ENCODE assay signal across 31 cellular contexts in genomic region chr12:116654216-116654743, GRCh38.
"Had no signal": no experiment of that assay in that cellular context is flagged by ENCODE, and none has a peak within 500 bp of the region (broad histone marks: within the 10 kb centered on the region; RNA-seq: fewer than 3 reads in every experiment).

No MANE protein-coding gene starts in this region.

- H3K27me3 ChIP-seq: brain microvascular endothelial cell, esophagus muscularis mucosa, gastrocnemius medialis, heart left ventricle had no signal

- H3K4me1 ChIP-seq: foreskin keratinocyte had no signal

- H3K27ac ChIP-seq: brain microvascular endothelial cell, coronary artery, esophagus muscularis mucosa, foreskin keratinocyte, gastrocnemius medialis, heart left ventricle had no signal

- H3K4me1 Mint-ChIP-seq: activated CD8-positive, alpha-beta memory T cell treated with anti-CD3 and anti-CD28 coated beads, Interleukin-2, amount 10 ng/mL, durations not matched to agents 7 days and 5 days; central memory CD8-positive, alpha-beta T cell had no signal

- H3K27ac Mint-ChIP-seq: activated CD4-positive, alpha-beta memory T cell treated with anti-CD3 and anti-CD28 coated beads for 36 hours; activated CD4-positive, alpha-beta T cell treated with anti-CD3 and anti-CD28 coated beads for 36 hours; activated CD4-positive, alpha-beta T cell treated with anti-CD3 and anti-CD28 coated beads, Interleukin-2, amount 10 ng/mL, durations not matched to agents 24 days and 14 days; activated CD8-positive, alpha-beta memory T cell treated with anti-CD3 and anti-CD28 coated beads, Interleukin-2, amount 10 ng/mL, durations not matched to agents 7 days and 5 days; activated CD8-positive, alpha-beta T cell treated with anti-CD3 and anti-CD28 coated beads, Interleukin-2, amount 10 ng/mL, durations not matched to agents 7 days and 5 days; activated naive CD4-positive, alpha-beta T cell treated with anti-CD3 and anti-CD28 coated beads, Interleukin-2, amount 10 ng/mL, durations not matched to agents 7 days and 5 days; activated naive CD8-positive, alpha-beta T cell treated with anti-CD3 and anti-CD28 coated beads, Interleukin-2, amount 10 ng/mL, durations not matched to agents 7 days and 5 days; activated T-helper 1 cell treated with anti-CD3 and anti-CD28 coated beads, Interleukin-12 subunit alpha, Interleukin-12 subunit beta, Interleukin-2, Interleukin-4 antibody, amounts not matched to agents 30 ng/mL and 10 ng/mL and 1 ng/mL, durations not matched to agents 14 hours and 24 hours and 36 hours; activated T-helper 2 cell treated with anti-CD3 and anti-CD28 coated beads, Interferon-gamma antibody, Interleukin-2, Interleukin-4, amounts not matched to agents 10 μg/mL and 5 μg/mL and 100 μg/mL, durations not matched to agents 14 hours and 24 hours and 36 hours; effector memory CD8-positive, alpha-beta T cell had no signal

- H3K36me3 ChIP-seq: brain microvascular endothelial cell, esophagus muscularis mucosa, gastrocnemius medialis, heart left ventricle had no signal

- H3K9me3 Mint-ChIP-seq: activated CD4-positive, alpha-beta memory T cell treated with anti-CD3 and anti-CD28 coated beads for 36 hours; activated T-helper 1 cell treated with anti-CD3 and anti-CD28 coated beads, Interleukin-12 subunit alpha, Interleukin-12 subunit beta, Interleukin-2, Interleukin-4 antibody, amounts not matched to agents 30 ng/mL and 10 ng/mL and 1 ng/mL, durations not matched to agents 14 hours and 24 hours and 36 hours; activated T-helper 2 cell treated with anti-CD3 and anti-CD28 coated beads, Interferon-gamma antibody, Interleukin-2, Interleukin-4, amounts not matched to agents 10 μg/mL and 5 μg/mL and 100 μg/mL, durations not matched to agents 14 hours and 24 hours and 36 hours; effector memory CD8-positive, alpha-beta T cell had no signal

- H3K36me3 Mint-ChIP-seq: activated CD4-positive, alpha-beta memory T cell treated with anti-CD3 and anti-CD28 coated beads for 36 hours; activated CD8-positive, alpha-beta memory T cell treated with anti-CD3 and anti-CD28 coated beads, Interleukin-2, amount 10 ng/mL, durations not matched to agents 7 days and 5 days; activated naive CD4-positive, alpha-beta T cell treated with anti-CD3 and anti-CD28 coated beads, Interleukin-2, amount 10 ng/mL, durations not matched to agents 7 days and 5 days; activated naive CD8-positive, alpha-beta T cell treated with anti-CD3 and anti-CD28 coated beads, Interleukin-2, amount 10 ng/mL, durations not matched to agents 7 days and 5 days had no signal

- H3K9me3 ChIP-seq: esophagus muscularis mucosa, gastrocnemius medialis had no signal

- ATAC-seq: activated CD4-positive, alpha-beta T cell treated with anti-CD3 and anti-CD28 coated beads for 36 hours; activated CD8-positive, alpha-beta memory T cell treated with anti-CD3 and anti-CD28 coated beads, Interleukin-2, amount 10 ng/mL, durations not matched to agents 7 days and 5 days; activated CD8-positive, alpha-beta T cell treated with anti-CD3 and anti-CD28 coated beads, Interleukin-2, amount 10 ng/mL, durations not matched to agents 7 days and 5 days; activated naive CD4-positive, alpha-beta T cell treated with anti-CD3 and anti-CD28 coated beads, Interleukin-2, amount 50 U/mL, for 72 hours; effector memory CD8-positive, alpha-beta T cell; foreskin keratinocyte; gastrocnemius medialis; heart left ventricle had no signal

- H3K4me3 ChIP-seq: coronary artery, esophagus muscularis mucosa, gastrocnemius medialis, heart left ventricle had no signal

- H3K4me3 Mint-ChIP-seq: activated CD4-positive, alpha-beta memory T cell treated with anti-CD3 and anti-CD28 coated beads for 36 hours; activated CD4-positive, alpha-beta T cell treated with anti-CD3 and anti-CD28 coated beads for 36 hours; activated CD4-positive, alpha-beta T cell treated with anti-CD3 and anti-CD28 coated beads, Interleukin-2, amount 10 ng/mL, durations not matched to agents 24 days and 14 days; activated CD8-positive, alpha-beta memory T cell treated with anti-CD3 and anti-CD28 coated beads, Interleukin-2, amount 10 ng/mL, durations not matched to agents 7 days and 5 days; activated CD8-positive, alpha-beta T cell treated with anti-CD3 and anti-CD28 coated beads, Interleukin-2, amount 10 ng/mL, durations not matched to agents 7 days and 5 days; activated naive CD4-positive, alpha-beta T cell treated with anti-CD3 and anti-CD28 coated beads, Interleukin-2, amount 10 ng/mL, durations not matched to agents 7 days and 5 days; activated naive CD8-positive, alpha-beta T cell treated with anti-CD3 and anti-CD28 coated beads, Interleukin-2, amount 10 ng/mL, durations not matched to agents 7 days and 5 days; activated T-helper 1 cell treated with anti-CD3 and anti-CD28 coated beads, Interleukin-12 subunit alpha, Interleukin-12 subunit beta, Interleukin-2, Interleukin-4 antibody, amounts not matched to agents 30 ng/mL and 10 ng/mL and 1 ng/mL, durations not matched to agents 14 hours and 24 hours and 36 hours; central memory CD8-positive, alpha-beta T cell; effector memory CD8-positive, alpha-beta T cell had no signal

- DNase-seq: activated CD4-positive, alpha-beta memory T cell treated with anti-CD3 and anti-CD28 coated beads for 36 hours; activated CD4-positive, alpha-beta T cell treated with anti-CD3 and anti-CD28 coated beads for 36 hours; activated CD4-positive, alpha-beta T cell treated with anti-CD3 and anti-CD28 coated beads, Interleukin-2, amount 10 ng/mL, durations not matched to agents 24 days and 14 days; activated CD4-positive, CD25-positive, alpha-beta regulatory T cell; activated CD4-positive, CD25-positive, alpha-beta regulatory T cell treated with anti-CD3 and anti-CD28 coated beads, Interleukin-2, amount 50 U/mL, for 72 hours; activated CD8-positive, alpha-beta memory T cell treated with anti-CD3 and anti-CD28 coated beads, Interleukin-2, amount 10 ng/mL, durations not matched to agents 7 days and 5 days; activated CD8-positive, alpha-beta memory T cell treated with anti-CD3 and anti-CD28 coated beads, Interleukin-2, amount 50 U/mL, for 4 hours; activated CD8-positive, alpha-beta T cell treated with anti-CD3 and anti-CD28 coated beads, Interleukin-2, amount 10 ng/mL, durations not matched to agents 7 days and 5 days; activated effector memory CD4-positive, alpha-beta T cell treated with anti-CD3 and anti-CD28 coated beads, Interleukin-2, amount 50 U/mL, for 16 hours; activated naive CD4-positive, alpha-beta T cell treated with anti-CD3 and anti-CD28 coated beads, Interleukin-2, amount 10 ng/mL, durations not matched to agents 7 days and 5 days; activated naive CD8-positive, alpha-beta T cell treated with anti-CD3 and anti-CD28 coated beads, Interleukin-2, amount 10 ng/mL, durations not matched to agents 7 days and 5 days; activated T-cell treated with anti-CD3 and anti-CD28 coated beads, Interleukin-2, amount 50 U/mL, for 1 hour; activated T-cell treated with anti-CD3 and anti-CD28 coated beads, Interleukin-2, amount 50 U/mL, for 48 hours; amniotic stem cell; anterior cingulate cortex; brain microvascular endothelial cell; dermis blood vessel endothelial cell; effector CD4-positive, alpha-beta T cell; effector memory CD8-positive, alpha-beta T cell; erythroblast; foreskin keratinocyte; gastrocnemius medialis; glutamatergic neuron; heart left ventricle; T-helper 2 cell had no signal
